ENCODE assay signal across 23 cellular contexts in genomic region chr2:157559461-157559860, GRCh38.
A peak's percentile ranks its signal among the peaks of the same experiment; 100 is the strongest.
DNase-seq lines count a peak whose midpoint lies in the region; ATAC-seq and TF ChIP-seq lines count a peak whose summit lies in the region.
"Had no signal": no experiment of that assay in that cellular context is flagged by ENCODE, and none has a peak within 500 bp of the region (broad histone marks: within the 10 kb centered on the region; RNA-seq: fewer than 3 reads in every experiment).

No MANE protein-coding gene starts in this region.

- no peak for DNase-seq in natural killer cell treated with Interleukin-12 subunit alpha and Interleukin-12 subunit beta and Interleukin-15 and Interleukin-18, amount 100 ng/mL, for 72 hours (ENCODE audit: low spot score)
- DNase-seq in natural killer cell (no peak), anterior cingulate cortex (lab: John Stamatoyannopoulos, UW) (no peak), NCI-H2029 treated with DMSO at 0.1 percent for 48 hours (lab: John Stamatoyannopoulos, UW) (no peak)
- DNase-seq: 8988T; Calu3; CD8-positive, alpha-beta memory T cell; DMS153; NCI-H1105; NCI-H146; NCI-H2029; NCI-H2171; NCI-H345; NCI-H524; NCI-H82; Right ventricle myocardium superior had no signal

- H3K9me3 ChIP-seq in ectodermal cell (ENCODE audit: control insufficient read depth, low read length) (no peaks in the 10 kb centered on the region), iPS-20b (ENCODE audit: insufficient read depth, low read depth, low read length) (no peaks in the 10 kb centered on the region)
- H3K9me3 ChIP-seq: HAP-1 had no signal

- no peak for ATAC-seq in natural killer cell treated with Interleukin-12 subunit alpha and Interleukin-12 subunit beta and Interleukin-15 and Interleukin-18, amount 100 ng/mL, for 72 hours
- no peak for ATAC-seq in natural killer cell
- no peak for ATAC-seq in HG02938 (IDR thresholded peaks at IDR 0.05; ENCODE audit: unreplicated experiment)
- ATAC-seq in GM21390 (IDR thresholded peaks at IDR 0.05; ENCODE audit: unreplicated experiment): no peak

- H3K4me1 ChIP-seq in ectodermal cell (ENCODE audit: control insufficient read depth, insufficient read depth, low read length) (peaks cover 8% of the 10 kb centered on the region), iPS-20b (ENCODE audit: insufficient read depth, low read length) (peaks cover 18% of the 10 kb centered on the region; the same call in 1 of the 2 replicates)
- H3K4me1 ChIP-seq: HAP-1 had no signal

- H3K4me3 ChIP-seq in ectodermal cell (ENCODE audit: insufficient read depth, low read depth, low read length) (no peak overlapping the region), iPS-20b (ENCODE audit: low read length) (peak overlapping the region; percentile 31; the same call in 1 of the 2 replicates)
- H3K4me3 ChIP-seq: HAP-1 had no signal

- no peak overlapping the region for H3K9ac ChIP-seq in iPS-20b (ENCODE audit: low read depth, low read length)

- peak overlapping the region; percentile 48 for H3K27ac ChIP-seq in ectodermal cell (ENCODE audit: insufficient read depth, low read depth, low read length, poor library complexity, severe bottlenecking)
- H3K27ac ChIP-seq in iPS-20b (ENCODE audit: low read length): no peak overlapping the region
- H3K27ac ChIP-seq: C4-2B had no signal

- peaks cover 8% of the 10 kb centered on the region for H3K36me3 Mint-ChIP-seq in natural killer cell treated with Interleukin-12 subunit alpha and Interleukin-12 subunit beta and Interleukin-15 and Interleukin-18, amount 100 ng/mL, for 72 hours
- no peaks in the 10 kb centered on the region for H3K36me3 Mint-ChIP-seq in natural killer cell

- TF ChIP-seq CTCF in natural killer cell (IDR thresholded peaks at IDR 0.05): no peak

- peak overlapping the region; percentile 67 to 91 for H3K27ac Mint-ChIP-seq in natural killer cell treated with Interleukin-12 subunit alpha and Interleukin-12 subunit beta and Interleukin-15 and Interleukin-18, amount 100 ng/mL, for 72 hours
- H3K27ac Mint-ChIP-seq in natural killer cell: no peak overlapping the region
- H3K27ac Mint-ChIP-seq: IgD-negative memory B cell had no signal

- H3K4me1 Mint-ChIP-seq in natural killer cell treated with Interleukin-12 subunit alpha and Interleukin-12 subunit beta and Interleukin-15 and Interleukin-18, amount 100 ng/mL, for 72 hours (ENCODE audit: low read depth in 2 of 2): peaks cover 33 to 38% of the 10 kb centered on the region in 2 donors
- H3K4me1 Mint-ChIP-seq in natural killer cell: peaks cover 26 to 39% of the 10 kb centered on the region in 2 donors

- H3K4me3 Mint-ChIP-seq in natural killer cell treated with Interleukin-12 subunit alpha and Interleukin-12 subunit beta and Interleukin-15 and Interleukin-18, amount 100 ng/mL, for 72 hours: peak overlapping the region; percentile 47
- H3K4me3 Mint-ChIP-seq in natural killer cell: no peak overlapping the region
- H3K4me3 Mint-ChIP-seq: CD8-positive, alpha-beta memory T cell; IgD-negative memory B cell had no signal

- intact Hi-C loops in natural killer cell (cut with micrococcal nuclease): no loop called here

- peaks cover 10% of the 10 kb centered on the region for H3K9me3 Mint-ChIP-seq in natural killer cell treated with Interleukin-12 subunit alpha and Interleukin-12 subunit beta and Interleukin-15 and Interleukin-18, amount 100 ng/mL, for 72 hours
- H3K9me3 Mint-ChIP-seq in natural killer cell: peaks cover 3 to 4% of the 10 kb centered on the region in 2 donors

- H3K36me3 ChIP-seq in ectodermal cell (ENCODE audit: control insufficient read depth, insufficient read depth, low read length) (no peaks in the 10 kb centered on the region), iPS-20b (ENCODE audit: insufficient read depth, low read depth, low read length) (no peaks in the 10 kb centered on the region)
- H3K36me3 ChIP-seq: HAP-1 had no signal

- 11 to 44% methylated on average over 2 to 3 of the region's 3 CpGs for WGBS in ectodermal cell, 2 experiments

- H3K27me3 ChIP-seq in ectodermal cell (ENCODE audit: control insufficient read depth, insufficient read depth, low read length, poor library complexity, severe bottlenecking): no peaks in the 10 kb centered on the region
- no peaks in the 10 kb centered on the region for H3K27me3 ChIP-seq in iPS-20b (ENCODE audit: insufficient read depth, low read length)

- peaks cover 3 to 8% of the 10 kb centered on the region in 2 donors for H3K27me3 Mint-ChIP-seq in natural killer cell treated with Interleukin-12 subunit alpha and Interleukin-12 subunit beta and Interleukin-15 and Interleukin-18, amount 100 ng/mL, for 72 hours
- no peaks in the 10 kb centered on the region for H3K27me3 Mint-ChIP-seq in natural killer cell (ENCODE audit: low read depth in 2 of 2)

Comparison
In these comparisons a context has a peak if more than half of its experiments do, and no peak if none do; other contexts are left out.
1. H3K27ac Mint-ChIP-seq: peak in natural killer cell treated with Interleukin-12 subunit alpha and Interleukin-12 subunit beta and Interleukin-15 and Interleukin-18, amount 100 ng/mL, for 72 hours (2 of 2); none in natural killer cell (0 of 2).